In genomic region chr17:48809182-48809581, GRCh38 we compare ENCODE assay signal across 1 cellular context.
TF ChIP-seq lines count a peak whose summit lies in the region.

No MANE protein-coding gene starts in this region.

TF ChIP-seq in HepG2, 621 proteins besides CTCF, POLR2A, EP300 and RAD21 (continues in another document):
- TF ChIP-seq FOXA1 (IDR thresholded peaks at IDR 0.05): no peak
- 0 out of 2 replicates have a peak, but pooled peaks have one; percentile 28 for TF ChIP-seq FOXA1 (CRISPR knock-in tag; IDR thresholded peaks at IDR 0.05)
- no peak for TF ChIP-seq MIXL1 (CRISPR knock-in tag; IDR thresholded peaks at IDR 0.05)
- no peak for TF ChIP-seq BHLHE40 (IDR thresholded peaks at IDR 0.05; ENCODE audit: low read length)
- TF ChIP-seq, protein P1, sequence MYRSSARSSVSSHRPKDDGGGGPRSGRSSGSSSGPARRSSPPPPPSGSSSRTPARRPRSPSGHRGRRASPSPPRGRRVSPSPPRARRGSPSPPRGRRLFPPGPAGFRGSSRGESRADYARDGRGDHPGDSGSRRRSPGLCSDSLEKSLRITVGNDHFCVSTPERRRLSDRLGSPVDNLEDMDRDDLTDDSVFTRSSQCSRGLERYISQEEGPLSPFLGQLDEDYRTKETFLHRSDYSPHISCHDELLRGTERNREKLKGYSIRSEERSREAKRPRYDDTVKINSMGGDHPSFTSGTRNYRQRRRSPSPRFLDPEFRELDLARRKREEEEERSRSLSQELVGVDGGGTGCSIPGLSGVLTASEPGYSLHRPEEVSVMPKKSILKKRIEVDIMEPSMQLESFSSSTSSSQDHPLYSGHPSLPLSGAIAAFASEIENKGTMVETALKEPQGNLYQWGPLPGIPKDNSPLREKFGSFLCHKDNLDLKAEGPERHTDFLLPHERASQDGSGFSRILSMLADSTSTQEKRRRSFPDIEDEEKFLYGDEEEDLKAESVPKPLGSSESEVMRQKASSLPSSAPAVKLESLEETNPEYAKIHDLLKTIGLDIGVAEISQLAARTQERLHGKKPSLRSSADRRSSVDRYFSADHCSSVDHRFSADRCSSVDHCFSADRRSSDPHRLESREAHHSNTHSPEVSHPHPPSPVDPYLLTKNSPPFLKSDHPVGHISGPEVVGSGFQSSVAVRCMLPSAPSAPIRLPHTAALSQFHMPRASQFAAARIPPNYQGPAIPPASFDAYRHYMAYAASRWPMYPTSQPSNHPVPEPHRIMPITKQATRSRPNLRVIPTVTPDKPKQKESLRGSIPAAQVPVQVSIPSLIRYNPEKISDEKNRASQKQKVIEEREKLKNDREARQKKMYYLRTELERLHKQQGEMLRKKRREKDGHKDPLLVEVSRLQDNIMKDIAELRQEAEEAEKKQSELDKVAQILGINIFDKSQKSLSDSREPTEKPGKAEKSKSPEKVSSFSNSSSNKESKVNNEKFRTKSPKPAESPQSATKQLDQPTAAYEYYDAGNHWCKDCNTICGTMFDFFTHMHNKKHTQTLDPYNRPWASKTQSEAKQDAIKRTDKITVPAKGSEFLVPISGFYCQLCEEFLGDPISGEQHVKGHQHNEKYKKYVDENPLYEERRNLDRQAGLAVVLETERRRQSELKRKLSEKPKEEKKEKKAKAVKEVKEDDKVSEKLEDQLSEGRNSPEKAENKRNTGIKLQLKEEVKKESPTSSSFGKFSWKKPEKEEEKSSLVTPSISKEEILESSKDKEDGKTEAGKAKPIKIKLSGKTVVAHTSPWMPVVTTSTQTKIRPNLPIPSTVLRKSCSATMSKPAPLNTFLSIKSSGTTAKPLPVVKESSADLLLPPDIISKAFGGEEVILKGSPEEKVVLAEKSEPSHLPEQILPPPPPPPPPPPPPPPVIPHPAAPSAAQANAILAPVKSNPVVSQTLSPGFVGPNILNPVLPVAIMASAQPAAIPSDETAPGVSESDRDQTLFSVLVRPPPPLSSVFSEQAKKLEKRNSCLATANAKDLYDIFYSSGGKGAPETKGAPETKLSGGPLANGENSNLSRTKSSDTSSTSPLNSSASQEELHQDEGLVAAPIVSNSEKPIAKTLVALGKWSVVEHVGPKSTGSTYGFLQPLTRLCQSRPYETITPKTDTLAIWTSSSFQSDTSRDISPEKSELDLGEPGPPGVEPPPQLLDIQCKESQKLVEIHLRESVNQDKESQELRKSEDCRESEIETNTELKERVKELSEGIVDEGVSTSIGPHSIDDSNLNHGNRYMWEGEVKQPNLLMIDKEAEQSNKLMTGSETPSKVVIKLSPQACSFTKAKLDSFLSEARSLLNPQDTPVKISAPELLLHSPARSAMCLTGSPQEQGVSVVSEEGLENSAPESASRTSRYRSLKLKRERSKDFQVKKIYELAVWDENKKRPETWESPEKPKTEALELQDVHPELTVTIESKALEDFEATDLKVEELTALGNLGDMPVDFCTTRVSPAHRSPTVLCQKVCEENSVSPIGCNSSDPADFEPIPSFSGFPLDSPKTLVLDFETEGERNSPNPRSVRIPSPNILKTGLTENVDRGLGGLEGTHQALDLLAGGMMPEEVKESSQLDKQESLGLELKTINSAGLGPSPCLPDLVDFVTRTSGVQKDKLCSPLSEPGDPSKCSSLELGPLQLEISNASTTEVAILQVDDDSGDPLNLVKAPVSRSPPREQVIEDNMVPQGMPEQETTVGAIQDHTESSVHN (CRISPR knock-in tag; IDR thresholded peaks at IDR 0.05): no peak
- TF ChIP-seq RNF2 (conservative IDR thresholded peaks at IDR 0.05; ENCODE audit: low read depth): no peak
- TF ChIP-seq ASH2L (IDR thresholded peaks at IDR 0.05; ENCODE audit: insufficient read length, low read depth, low read length): no peak
- TF ChIP-seq NR2F6 (IDR thresholded peaks at IDR 0.05): peak; percentile 72
- TF ChIP-seq NR2F6 (CRISPR knock-in tag; IDR thresholded peaks at IDR 0.05): peak; percentile 70
- TF ChIP-seq MEIS1 (CRISPR knock-in tag; IDR thresholded peaks at IDR 0.05; ENCODE audit: borderline replicate concordance): 0 out of 2 replicates have a peak, but pooled peaks have one; percentile 31
- TF ChIP-seq ZNF446 (CRISPR knock-in tag; IDR thresholded peaks at IDR 0.05): no peak
- no peak for TF ChIP-seq NFE2 (CRISPR knock-in tag; IDR thresholded peaks at IDR 0.05)
- no peak for TF ChIP-seq SAFB2 (CRISPR knock-in tag; IDR thresholded peaks at IDR 0.05; ENCODE audit: borderline replicate concordance, low read depth)
- TF ChIP-seq, protein P2, sequence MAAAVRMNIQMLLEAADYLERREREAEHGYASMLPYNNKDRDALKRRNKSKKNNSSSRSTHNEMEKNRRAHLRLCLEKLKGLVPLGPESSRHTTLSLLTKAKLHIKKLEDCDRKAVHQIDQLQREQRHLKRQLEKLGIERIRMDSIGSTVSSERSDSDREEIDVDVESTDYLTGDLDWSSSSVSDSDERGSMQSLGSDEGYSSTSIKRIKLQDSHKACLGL (CRISPR knock-in tag; IDR thresholded peaks at IDR 0.05): no peak
- no peak for TF ChIP-seq ZNF383 (CRISPR knock-in tag; IDR thresholded peaks at IDR 0.05; ENCODE audit: borderline replicate concordance)
- TF ChIP-seq FOXA3 (CRISPR knock-in tag; IDR thresholded peaks at IDR 0.05): 0 out of 2 replicates have a peak, but pooled peaks have one; percentile 27
- no peak for TF ChIP-seq ZNF562 (CRISPR knock-in tag; IDR thresholded peaks at IDR 0.05; ENCODE audit: borderline replicate concordance)
- TF ChIP-seq, protein P3, sequence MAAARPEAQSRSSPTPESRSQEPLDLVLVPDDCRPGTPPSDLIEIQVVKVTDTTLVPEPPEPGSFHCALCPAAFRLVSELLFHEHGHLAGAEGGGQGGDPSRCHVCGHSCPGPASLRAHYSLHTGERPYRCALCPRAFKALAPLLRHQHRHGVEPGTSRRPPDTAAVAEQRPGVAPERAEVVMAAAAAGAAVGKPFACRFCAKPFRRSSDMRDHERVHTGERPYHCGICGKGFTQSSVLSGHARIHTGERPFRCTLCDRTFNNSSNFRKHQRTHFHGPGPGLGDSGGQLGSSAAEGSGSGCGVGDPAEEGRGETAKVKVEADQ (CRISPR knock-in tag; IDR thresholded peaks at IDR 0.05; ENCODE audit: borderline replicate concordance): no peak
- no peak for TF ChIP-seq ZFAT (CRISPR knock-in tag; conservative IDR thresholded peaks at IDR 0.05)
- TF ChIP-seq SNRNP70 (IDR thresholded peaks at IDR 0.05; ENCODE audit: low read depth, low read length): no peak
- no peak for TF ChIP-seq SP140L (CRISPR knock-in tag; IDR thresholded peaks at IDR 0.05; ENCODE audit: borderline replicate concordance)
- TF ChIP-seq, protein P4, sequence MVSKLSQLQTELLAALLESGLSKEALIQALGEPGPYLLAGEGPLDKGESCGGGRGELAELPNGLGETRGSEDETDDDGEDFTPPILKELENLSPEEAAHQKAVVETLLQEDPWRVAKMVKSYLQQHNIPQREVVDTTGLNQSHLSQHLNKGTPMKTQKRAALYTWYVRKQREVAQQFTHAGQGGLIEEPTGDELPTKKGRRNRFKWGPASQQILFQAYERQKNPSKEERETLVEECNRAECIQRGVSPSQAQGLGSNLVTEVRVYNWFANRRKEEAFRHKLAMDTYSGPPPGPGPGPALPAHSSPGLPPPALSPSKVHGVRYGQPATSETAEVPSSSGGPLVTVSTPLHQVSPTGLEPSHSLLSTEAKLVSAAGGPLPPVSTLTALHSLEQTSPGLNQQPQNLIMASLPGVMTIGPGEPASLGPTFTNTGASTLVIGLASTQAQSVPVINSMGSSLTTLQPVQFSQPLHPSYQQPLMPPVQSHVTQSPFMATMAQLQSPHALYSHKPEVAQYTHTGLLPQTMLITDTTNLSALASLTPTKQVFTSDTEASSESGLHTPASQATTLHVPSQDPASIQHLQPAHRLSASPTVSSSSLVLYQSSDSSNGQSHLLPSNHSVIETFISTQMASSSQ (IDR thresholded peaks at IDR 0.05; ENCODE audit: low read depth): peak; percentile 62
- TF ChIP-seq, protein P4 (CRISPR knock-in tag; IDR thresholded peaks at IDR 0.05; ENCODE audit: borderline replicate concordance): peak; percentile 52; the same call in 1 of the 2 replicates
- TF ChIP-seq PATZ1 (CRISPR knock-in tag; IDR thresholded peaks at IDR 0.05): no peak
- TF ChIP-seq ZNF256 (CRISPR knock-in tag; conservative IDR thresholded peaks at IDR 0.05): no peak
- TF ChIP-seq, protein P5, sequence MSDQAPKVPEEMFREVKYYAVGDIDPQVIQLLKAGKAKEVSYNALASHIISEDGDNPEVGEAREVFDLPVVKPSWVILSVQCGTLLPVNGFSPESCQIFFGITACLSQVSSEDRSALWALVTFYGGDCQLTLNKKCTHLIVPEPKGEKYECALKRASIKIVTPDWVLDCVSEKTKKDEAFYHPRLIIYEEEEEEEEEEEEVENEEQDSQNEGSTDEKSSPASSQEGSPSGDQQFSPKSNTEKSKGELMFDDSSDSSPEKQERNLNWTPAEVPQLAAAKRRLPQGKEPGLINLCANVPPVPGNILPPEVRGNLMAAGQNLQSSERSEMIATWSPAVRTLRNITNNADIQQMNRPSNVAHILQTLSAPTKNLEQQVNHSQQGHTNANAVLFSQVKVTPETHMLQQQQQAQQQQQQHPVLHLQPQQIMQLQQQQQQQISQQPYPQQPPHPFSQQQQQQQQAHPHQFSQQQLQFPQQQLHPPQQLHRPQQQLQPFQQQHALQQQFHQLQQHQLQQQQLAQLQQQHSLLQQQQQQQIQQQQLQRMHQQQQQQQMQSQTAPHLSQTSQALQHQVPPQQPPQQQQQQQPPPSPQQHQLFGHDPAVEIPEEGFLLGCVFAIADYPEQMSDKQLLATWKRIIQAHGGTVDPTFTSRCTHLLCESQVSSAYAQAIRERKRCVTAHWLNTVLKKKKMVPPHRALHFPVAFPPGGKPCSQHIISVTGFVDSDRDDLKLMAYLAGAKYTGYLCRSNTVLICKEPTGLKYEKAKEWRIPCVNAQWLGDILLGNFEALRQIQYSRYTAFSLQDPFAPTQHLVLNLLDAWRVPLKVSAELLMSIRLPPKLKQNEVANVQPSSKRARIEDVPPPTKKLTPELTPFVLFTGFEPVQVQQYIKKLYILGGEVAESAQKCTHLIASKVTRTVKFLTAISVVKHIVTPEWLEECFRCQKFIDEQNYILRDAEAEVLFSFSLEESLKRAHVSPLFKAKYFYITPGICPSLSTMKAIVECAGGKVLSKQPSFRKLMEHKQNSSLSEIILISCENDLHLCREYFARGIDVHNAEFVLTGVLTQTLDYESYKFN (CRISPR knock-in tag; conservative IDR thresholded peaks at IDR 0.05): 0 out of 2 replicates have a peak, but pooled peaks have one; percentile 17
- no peak for TF ChIP-seq MBNL3 (CRISPR knock-in tag; conservative IDR thresholded peaks at IDR 0.05)
- TF ChIP-seq, protein P6, sequence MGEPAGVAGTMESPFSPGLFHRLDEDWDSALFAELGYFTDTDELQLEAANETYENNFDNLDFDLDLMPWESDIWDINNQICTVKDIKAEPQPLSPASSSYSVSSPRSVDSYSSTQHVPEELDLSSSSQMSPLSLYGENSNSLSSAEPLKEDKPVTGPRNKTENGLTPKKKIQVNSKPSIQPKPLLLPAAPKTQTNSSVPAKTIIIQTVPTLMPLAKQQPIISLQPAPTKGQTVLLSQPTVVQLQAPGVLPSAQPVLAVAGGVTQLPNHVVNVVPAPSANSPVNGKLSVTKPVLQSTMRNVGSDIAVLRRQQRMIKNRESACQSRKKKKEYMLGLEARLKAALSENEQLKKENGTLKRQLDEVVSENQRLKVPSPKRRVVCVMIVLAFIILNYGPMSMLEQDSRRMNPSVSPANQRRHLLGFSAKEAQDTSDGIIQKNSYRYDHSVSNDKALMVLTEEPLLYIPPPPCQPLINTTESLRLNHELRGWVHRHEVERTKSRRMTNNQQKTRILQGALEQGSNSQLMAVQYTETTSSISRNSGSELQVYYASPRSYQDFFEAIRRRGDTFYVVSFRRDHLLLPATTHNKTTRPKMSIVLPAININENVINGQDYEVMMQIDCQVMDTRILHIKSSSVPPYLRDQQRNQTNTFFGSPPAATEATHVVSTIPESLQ (CRISPR knock-in tag; conservative IDR thresholded peaks at IDR 0.05): no peak
- TF ChIP-seq ARID5B (CRISPR knock-in tag; IDR thresholded peaks at IDR 0.05): peak; percentile 17; the same call in 1 of the 2 replicates
